1 cellular context compared by ENCODE assay signal in the genomic region with DNA sequence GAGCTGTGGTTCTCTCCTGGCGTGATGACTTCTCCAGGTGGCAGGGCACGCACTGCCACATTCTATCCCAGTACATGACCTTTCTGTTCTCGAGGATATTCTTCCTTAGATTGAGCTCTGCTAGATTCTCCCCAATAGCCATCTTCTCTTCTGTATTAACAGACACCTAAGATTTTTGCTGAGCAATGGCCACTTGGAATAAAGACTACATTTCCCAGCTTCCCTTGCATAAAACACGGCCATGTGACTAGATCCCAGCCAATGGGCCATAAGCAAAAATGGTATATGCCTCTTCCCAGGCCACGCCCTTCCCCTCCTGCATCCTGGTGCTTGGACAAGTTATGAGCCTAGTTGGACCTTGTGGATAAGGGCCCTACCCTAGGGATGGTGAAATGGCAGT.
TF ChIP-seq lines count a peak whose summit lies in the region.

No MANE protein-coding gene starts in this region.

TF ChIP-seq in K562, 482 proteins besides CTCF, POLR2A, EP300 and RAD21 (continued from another document):
- TF ChIP-seq, protein P1, sequence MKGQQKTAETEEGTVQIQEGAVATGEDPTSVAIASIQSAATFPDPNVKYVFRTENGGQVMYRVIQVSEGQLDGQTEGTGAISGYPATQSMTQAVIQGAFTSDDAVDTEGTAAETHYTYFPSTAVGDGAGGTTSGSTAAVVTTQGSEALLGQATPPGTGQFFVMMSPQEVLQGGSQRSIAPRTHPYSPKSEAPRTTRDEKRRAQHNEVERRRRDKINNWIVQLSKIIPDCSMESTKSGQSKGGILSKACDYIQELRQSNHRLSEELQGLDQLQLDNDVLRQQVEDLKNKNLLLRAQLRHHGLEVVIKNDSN (CRISPR knock-in tag; IDR thresholded peaks at IDR 0.05): peak; percentile 94
- peak; percentile 86 for TF ChIP-seq NFE2 (IDR thresholded peaks at IDR 0.05; ENCODE audit: low read depth)
- peak; percentile 83 for TF ChIP-seq ZNF316 (IDR thresholded peaks at IDR 0.05)
- TF ChIP-seq NFYB (IDR thresholded peaks at IDR 0.05; ENCODE audit: extremely low read depth, insufficient read length): peak; percentile 36
- TF ChIP-seq, protein P2, sequence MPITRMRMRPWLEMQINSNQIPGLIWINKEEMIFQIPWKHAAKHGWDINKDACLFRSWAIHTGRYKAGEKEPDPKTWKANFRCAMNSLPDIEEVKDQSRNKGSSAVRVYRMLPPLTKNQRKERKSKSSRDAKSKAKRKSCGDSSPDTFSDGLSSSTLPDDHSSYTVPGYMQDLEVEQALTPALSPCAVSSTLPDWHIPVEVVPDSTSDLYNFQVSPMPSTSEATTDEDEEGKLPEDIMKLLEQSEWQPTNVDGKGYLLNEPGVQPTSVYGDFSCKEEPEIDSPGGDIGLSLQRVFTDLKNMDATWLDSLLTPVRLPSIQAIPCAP (CRISPR knock-in tag; IDR thresholded peaks at IDR 0.05; ENCODE audit: borderline replicate concordance): no peak
- TF ChIP-seq MAFK (IDR thresholded peaks at IDR 0.05; ENCODE audit: low read length): peak; percentile 46; the same call in 1 of the 2 replicates
- TF ChIP-seq SIX5 (IDR thresholded peaks at IDR 0.05; ENCODE audit: borderline replicate concordance in 1 of 2, insufficient read depth in 1 of 2, low read depth in 1 of 2, low read length in 2 of 2): peak; percentile 76 to 79
- TF ChIP-seq ZNF766 (CRISPR knock-in tag; conservative IDR thresholded peaks at IDR 0.05): no peak
- no peak for TF ChIP-seq SIN3A (IDR thresholded peaks at IDR 0.05; ENCODE audit: borderline replicate concordance in 2 of 2, control insufficient read depth in 1 of 2, low read depth in 2 of 2, low read length in 2 of 2)
- TF ChIP-seq, protein P3, sequence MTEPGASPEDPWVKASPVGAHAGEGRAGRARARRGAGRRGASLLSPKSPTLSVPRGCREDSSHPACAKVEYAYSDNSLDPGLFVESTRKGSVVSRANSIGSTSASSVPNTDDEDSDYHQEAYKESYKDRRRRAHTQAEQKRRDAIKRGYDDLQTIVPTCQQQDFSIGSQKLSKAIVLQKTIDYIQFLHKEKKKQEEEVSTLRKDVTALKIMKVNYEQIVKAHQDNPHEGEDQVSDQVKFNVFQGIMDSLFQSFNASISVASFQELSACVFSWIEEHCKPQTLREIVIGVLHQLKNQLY (CRISPR knock-in tag; conservative IDR thresholded peaks at IDR 0.05): no peak
- peak; percentile 20 for TF ChIP-seq RBM25 (IDR thresholded peaks at IDR 0.05; ENCODE audit: low read depth, low read length, severe bottlenecking)
- TF ChIP-seq ARNT (IDR thresholded peaks at IDR 0.05): no peak
- TF ChIP-seq RAD51 (IDR thresholded peaks at IDR 0.05; ENCODE audit: borderline replicate concordance, low read depth): peak; percentile 91
- TF ChIP-seq, protein P4, sequence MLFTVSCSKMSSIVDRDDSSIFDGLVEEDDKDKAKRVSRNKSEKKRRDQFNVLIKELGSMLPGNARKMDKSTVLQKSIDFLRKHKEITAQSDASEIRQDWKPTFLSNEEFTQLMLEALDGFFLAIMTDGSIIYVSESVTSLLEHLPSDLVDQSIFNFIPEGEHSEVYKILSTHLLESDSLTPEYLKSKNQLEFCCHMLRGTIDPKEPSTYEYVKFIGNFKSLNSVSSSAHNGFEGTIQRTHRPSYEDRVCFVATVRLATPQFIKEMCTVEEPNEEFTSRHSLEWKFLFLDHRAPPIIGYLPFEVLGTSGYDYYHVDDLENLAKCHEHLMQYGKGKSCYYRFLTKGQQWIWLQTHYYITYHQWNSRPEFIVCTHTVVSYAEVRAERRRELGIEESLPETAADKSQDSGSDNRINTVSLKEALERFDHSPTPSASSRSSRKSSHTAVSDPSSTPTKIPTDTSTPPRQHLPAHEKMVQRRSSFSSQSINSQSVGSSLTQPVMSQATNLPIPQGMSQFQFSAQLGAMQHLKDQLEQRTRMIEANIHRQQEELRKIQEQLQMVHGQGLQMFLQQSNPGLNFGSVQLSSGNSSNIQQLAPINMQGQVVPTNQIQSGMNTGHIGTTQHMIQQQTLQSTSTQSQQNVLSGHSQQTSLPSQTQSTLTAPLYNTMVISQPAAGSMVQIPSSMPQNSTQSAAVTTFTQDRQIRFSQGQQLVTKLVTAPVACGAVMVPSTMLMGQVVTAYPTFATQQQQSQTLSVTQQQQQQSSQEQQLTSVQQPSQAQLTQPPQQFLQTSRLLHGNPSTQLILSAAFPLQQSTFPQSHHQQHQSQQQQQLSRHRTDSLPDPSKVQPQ (CRISPR knock-in tag; IDR thresholded peaks at IDR 0.05; ENCODE audit: borderline replicate concordance): no peak
- TF ChIP-seq, protein P5, sequence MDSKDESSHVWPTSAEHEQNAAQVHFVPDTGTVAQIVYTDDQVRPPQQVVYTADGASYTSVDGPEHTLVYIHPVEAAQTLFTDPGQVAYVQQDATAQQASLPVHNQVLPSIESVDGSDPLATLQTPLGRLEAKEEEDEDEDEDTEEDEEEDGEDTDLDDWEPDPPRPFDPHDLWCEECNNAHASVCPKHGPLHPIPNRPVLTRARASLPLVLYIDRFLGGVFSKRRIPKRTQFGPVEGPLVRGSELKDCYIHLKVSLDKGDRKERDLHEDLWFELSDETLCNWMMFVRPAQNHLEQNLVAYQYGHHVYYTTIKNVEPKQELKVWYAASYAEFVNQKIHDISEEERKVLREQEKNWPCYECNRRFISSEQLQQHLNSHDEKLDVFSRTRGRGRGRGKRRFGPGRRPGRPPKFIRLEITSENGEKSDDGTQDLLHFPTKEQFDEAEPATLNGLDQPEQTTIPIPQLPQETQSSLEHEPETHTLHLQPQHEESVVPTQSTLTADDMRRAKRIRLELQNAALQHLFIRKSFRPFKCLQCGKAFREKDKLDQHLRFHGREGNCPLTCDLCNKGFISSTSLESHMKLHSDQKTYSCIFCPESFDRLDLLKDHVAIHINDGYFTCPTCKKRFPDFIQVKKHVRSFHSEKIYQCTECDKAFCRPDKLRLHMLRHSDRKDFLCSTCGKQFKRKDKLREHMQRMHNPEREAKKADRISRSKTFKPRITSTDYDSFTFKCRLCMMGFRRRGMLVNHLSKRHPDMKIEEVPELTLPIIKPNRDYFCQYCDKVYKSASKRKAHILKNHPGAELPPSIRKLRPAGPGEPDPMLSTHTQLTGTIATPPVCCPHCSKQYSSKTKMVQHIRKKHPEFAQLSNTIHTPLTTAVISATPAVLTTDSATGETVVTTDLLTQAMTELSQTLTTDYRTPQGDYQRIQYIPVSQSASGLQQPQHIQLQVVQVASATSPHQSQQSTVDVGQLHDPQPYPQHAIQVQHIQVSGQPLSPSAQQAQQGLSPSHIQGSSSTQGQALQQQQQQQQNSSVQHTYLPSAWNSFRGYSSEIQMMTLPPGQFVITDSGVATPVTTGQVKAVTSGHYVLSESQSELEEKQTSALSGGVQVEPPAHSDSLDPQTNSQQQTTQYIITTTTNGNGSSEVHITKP (IDR thresholded peaks at IDR 0.05; ENCODE audit: partially characterized antibody): peak; percentile 76
- TF ChIP-seq, protein P6, sequence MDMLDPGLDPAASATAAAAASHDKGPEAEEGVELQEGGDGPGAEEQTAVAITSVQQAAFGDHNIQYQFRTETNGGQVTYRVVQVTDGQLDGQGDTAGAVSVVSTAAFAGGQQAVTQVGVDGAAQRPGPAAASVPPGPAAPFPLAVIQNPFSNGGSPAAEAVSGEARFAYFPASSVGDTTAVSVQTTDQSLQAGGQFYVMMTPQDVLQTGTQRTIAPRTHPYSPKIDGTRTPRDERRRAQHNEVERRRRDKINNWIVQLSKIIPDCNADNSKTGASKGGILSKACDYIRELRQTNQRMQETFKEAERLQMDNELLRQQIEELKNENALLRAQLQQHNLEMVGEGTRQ (CRISPR knock-in tag; IDR thresholded peaks at IDR 0.05): peak; percentile 97
- peak in 2 of 3 experiments; percentile 32 to 88 for TF ChIP-seq YY1 (IDR thresholded peaks at IDR 0.05; ENCODE audit: borderline replicate concordance in 1 of 3, control insufficient read depth in 1 of 3, extremely low read depth in 1 of 3, insufficient read depth in 3 of 3, insufficient read length in 1 of 3, insufficient replicate concordance in 2 of 3, low read depth in 1 of 3, low read length in 2 of 3)
- TF ChIP-seq, protein P7, sequence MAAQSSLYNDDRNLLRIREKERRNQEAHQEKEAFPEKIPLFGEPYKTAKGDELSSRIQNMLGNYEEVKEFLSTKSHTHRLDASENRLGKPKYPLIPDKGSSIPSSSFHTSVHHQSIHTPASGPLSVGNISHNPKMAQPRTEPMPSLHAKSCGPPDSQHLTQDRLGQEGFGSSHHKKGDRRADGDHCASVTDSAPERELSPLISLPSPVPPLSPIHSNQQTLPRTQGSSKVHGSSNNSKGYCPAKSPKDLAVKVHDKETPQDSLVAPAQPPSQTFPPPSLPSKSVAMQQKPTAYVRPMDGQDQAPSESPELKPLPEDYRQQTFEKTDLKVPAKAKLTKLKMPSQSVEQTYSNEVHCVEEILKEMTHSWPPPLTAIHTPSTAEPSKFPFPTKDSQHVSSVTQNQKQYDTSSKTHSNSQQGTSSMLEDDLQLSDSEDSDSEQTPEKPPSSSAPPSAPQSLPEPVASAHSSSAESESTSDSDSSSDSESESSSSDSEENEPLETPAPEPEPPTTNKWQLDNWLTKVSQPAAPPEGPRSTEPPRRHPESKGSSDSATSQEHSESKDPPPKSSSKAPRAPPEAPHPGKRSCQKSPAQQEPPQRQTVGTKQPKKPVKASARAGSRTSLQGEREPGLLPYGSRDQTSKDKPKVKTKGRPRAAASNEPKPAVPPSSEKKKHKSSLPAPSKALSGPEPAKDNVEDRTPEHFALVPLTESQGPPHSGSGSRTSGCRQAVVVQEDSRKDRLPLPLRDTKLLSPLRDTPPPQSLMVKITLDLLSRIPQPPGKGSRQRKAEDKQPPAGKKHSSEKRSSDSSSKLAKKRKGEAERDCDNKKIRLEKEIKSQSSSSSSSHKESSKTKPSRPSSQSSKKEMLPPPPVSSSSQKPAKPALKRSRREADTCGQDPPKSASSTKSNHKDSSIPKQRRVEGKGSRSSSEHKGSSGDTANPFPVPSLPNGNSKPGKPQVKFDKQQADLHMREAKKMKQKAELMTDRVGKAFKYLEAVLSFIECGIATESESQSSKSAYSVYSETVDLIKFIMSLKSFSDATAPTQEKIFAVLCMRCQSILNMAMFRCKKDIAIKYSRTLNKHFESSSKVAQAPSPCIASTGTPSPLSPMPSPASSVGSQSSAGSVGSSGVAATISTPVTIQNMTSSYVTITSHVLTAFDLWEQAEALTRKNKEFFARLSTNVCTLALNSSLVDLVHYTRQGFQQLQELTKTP (IDR thresholded peaks at IDR 0.05; ENCODE audit: low read depth in 1 of 2, partially characterized antibody in 2 of 2): peak in 1 of 2 experiments; percentile 56
